8 cellular contexts compared by ENCODE assay signal in the genomic region with DNA sequence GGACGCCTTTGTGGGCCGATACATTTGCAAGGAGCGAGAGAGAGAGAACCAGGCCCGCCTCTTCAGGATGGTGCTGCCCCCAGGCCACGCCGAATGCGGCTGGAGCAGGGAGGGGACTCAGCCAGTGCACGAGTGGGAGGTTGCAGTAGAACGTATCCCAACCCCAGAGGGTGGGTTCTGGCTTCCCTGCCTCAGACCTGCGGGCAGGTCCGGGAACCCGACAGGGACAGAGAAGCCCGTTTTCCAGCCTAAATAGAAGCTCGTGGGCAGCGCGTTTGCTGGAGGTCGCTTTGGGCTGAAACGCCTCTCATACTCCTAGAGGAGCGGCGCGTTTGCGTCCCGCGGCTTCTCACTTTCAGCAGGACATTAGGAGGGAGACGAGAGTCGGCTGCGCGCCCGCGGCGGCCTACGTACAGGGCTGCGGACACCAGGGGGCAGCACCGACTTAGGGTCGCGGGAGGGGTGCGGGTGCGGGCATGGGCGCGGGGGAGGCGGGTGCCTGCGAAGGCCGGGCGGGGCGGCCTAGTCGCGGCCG. TPM values are rescaled to one million over a fixed set of nuclear protein-coding genes. Genes with fewer than 3 reads are reported as not detected.
DNase-seq lines count a peak whose midpoint lies in the region; ATAC-seq lines count a peak whose summit lies in the region.

No MANE protein-coding gene starts in this region.

- WGBS in HUES64, result 3% methylated on average over 48 of the region's 48 CpGs

- H3K4me3 Mint-ChIP-seq in memory B cell, result peak overlapping the region; percentile 66

- H3K4me3 ChIP-seq in HUES64 (ENCODE audit: low read length) (peak overlapping the region; percentile 66), duodenal mucosa (ENCODE audit: low read depth in 1 of 2, low read length in 2 of 2) (peak overlapping the region; percentile 61 to 65)

- H3K27me3 ChIP-seq in HUES64 (ENCODE audit: insufficient read depth, low read length), result peaks cover 100% of the 10 kb centered on the region
- H3K27me3 ChIP-seq in duodenal mucosa (ENCODE audit: control insufficient read depth in 1 of 2, insufficient read depth in 2 of 2, low read length in 2 of 2), result peaks cover 52 to 55% of the 10 kb centered on the region in 2 donors

- no peak overlapping the region for H3K27ac ChIP-seq in HUES64 (ENCODE audit: low read depth, low read length)
- H3K27ac ChIP-seq in duodenal mucosa (ENCODE audit: low read depth, low read length), result peak overlapping the region; percentile 67

- no peak overlapping the region for H3K27ac Mint-ChIP-seq in memory B cell

- no peaks in the 10 kb centered on the region for H3K36me3 ChIP-seq in HUES64 (ENCODE audit: insufficient read depth, low read length)
- H3K36me3 ChIP-seq in duodenal mucosa (ENCODE audit: control insufficient read depth in 1 of 2, insufficient read depth in 2 of 2, low read length in 2 of 2), result no peaks in the 10 kb centered on the region

- no peaks in the 10 kb centered on the region for H3K9me3 Mint-ChIP-seq in memory B cell

- peaks cover 19% of the 10 kb centered on the region for H3K27me3 Mint-ChIP-seq in memory B cell

- H3K36me3 Mint-ChIP-seq in memory B cell, result no peaks in the 10 kb centered on the region

- DNase-seq in Ammon's horn (ENCODE audit: low spot score) (peak; percentile 73), memory B cell (ENCODE audit: low spot score in 2 of 2) (peak; percentile 71 to 78), NCI-H2107 (lab: John Stamatoyannopoulos, UW) (no peak)
- peak; percentile 68 to 72 for DNase-seq in activated CD4-positive, alpha-beta T cell treated with anti-CD3 and anti-CD28 coated beads, Interleukin-2, amount 50 U/mL, for 4 hours
- peak; percentile 56 for DNase-seq in stimulated activated CD8-positive, alpha-beta memory T cell treated with anti-CD3 and anti-CD28 coated beads, Interleukin-15, amount 100 ng/mL, for 1 hour (ENCODE audit: low read depth)

- peaks cover 19% of the 10 kb centered on the region for H3K4me1 Mint-ChIP-seq in memory B cell

- H3K9ac ChIP-seq in HUES64 (ENCODE audit: low read depth, low read length), result no peak overlapping the region
- peak overlapping the region in 1 of 2 donors; percentile 51 for H3K9ac ChIP-seq in duodenal mucosa (ENCODE audit: low read depth in 1 of 2, low read length in 2 of 2)

- no peaks in the 10 kb centered on the region for H3K9me3 ChIP-seq in HUES64 (ENCODE audit: insufficient read depth, low read depth, low read length)
- H3K9me3 ChIP-seq in duodenal mucosa (ENCODE audit: control insufficient read depth in 1 of 2, low read length in 2 of 2), result no peaks in the 10 kb centered on the region

- H3K4me1 ChIP-seq in HUES64 (ENCODE audit: insufficient read depth, low read length) (peaks cover 3% of the 10 kb centered on the region; the same call in 1 of the 2 replicates), duodenal mucosa (ENCODE audit: control insufficient read depth in 1 of 2, insufficient read depth in 2 of 2, low read length in 2 of 2) (peaks cover 0 to 25% of the 10 kb centered on the region in 2 donors)

- ATAC-seq in memory B cell (ENCODE audit: low read depth) (peak; percentile 52), GM19035 (IDR thresholded peaks at IDR 0.05; ENCODE audit: unreplicated experiment) (no peak)

RNA-seq across cellular contexts. Expression of gene TBX2, which starts 11.0 kb away (rescaled TPM):
- polyA plus RNA-seq in HUES64 (2013, experiment 1 of 2), result 0.65 TPM
- 0.38 TPM for polyA plus RNA-seq in HUES64 (2013, experiment 2 of 2)

RNA-seq across cellular contexts. Expression of gene TBX4, which starts 41.6 kb away (rescaled TPM):
- polyA plus RNA-seq in HUES64 (2013, experiment 1 of 2), result 0.05 TPM
- 0.44 TPM for polyA plus RNA-seq in HUES64 (2013, experiment 2 of 2)
